8 cellular contexts compared by ENCODE assay signal in the genomic region with DNA sequence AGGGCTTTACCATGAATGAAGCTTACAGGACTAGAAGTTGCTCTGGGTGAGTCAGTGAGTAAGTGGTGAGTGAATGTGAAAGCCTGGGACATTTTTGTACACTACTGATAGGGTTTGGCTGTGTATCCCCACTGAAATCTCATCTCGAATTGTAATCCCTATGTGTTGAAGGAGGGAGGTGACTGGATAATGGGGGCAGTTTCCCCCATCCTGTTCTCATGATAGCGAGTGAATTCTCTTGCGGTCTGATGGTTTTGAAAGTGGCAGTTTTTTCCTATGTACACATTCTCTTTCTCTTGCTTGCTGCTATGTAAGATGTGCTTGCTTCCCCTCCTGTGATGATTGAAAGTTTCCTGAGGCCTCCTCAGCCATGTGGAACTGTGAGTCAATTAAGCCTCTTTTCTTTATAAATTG.
DNase-seq lines count a peak whose midpoint lies in the region; ATAC-seq and TF ChIP-seq lines count a peak whose summit lies in the region.
"Not testable (repeated sequence)": the region's sequence is repeated elsewhere in the genome, so short reads cannot be mapped to it uniquely, and the experiment has no call there.

No MANE protein-coding gene starts in this region.

- POLR2A ChIA-PET in HEK293 (lab: Yijun Ruan, JAX) = not testable (repeated sequence)

- not testable (repeated sequence) for H3K9me3 ChIP-seq in HEK293 (ENCODE audit: control insufficient read depth, insufficient read depth, low read depth, low read length)

- not testable (repeated sequence) for H3K4me3 ChIP-seq in HEK293 (ENCODE audit: low read depth, low read length)

- TF ChIP-seq CTCF in HEK293 (tag by site-specific recombination; IDR thresholded peaks at IDR 0.05) = not testable (repeated sequence)

- not testable (repeated sequence) for H3K36me3 ChIP-seq in HEK293 (ENCODE audit: control insufficient read depth in 2 of 2, insufficient read depth in 1 of 2, low read length in 2 of 2)

- H3K27ac ChIP-seq in HEK293 (ENCODE audit: extremely low read depth, low read depth, low read length) = not testable (repeated sequence)

- DNase-seq in EL (peak; percentile 8), NCI-H226 (peak; percentile 16), glomerular visceral epithelial cell (ENCODE audit: extremely low spot score) (peak; percentile 18)
- DNase-seq in activated naive CD4-positive, alpha-beta T cell treated with Interleukin-2 at 50 U/mL for 16 hours = peak; percentile 12
- peak; percentile 4 to 13 for DNase-seq in stimulated activated CD4-positive, alpha-beta T cell treated with anti-CD3 and anti-CD28 coated beads, Interleukin-2, amount 100 ng/mL, for 48 hours

- H3K4me1 ChIP-seq in HEK293 (ENCODE audit: control insufficient read depth, insufficient read depth, low read length) = not testable (repeated sequence)

- CTCF ChIA-PET in HEK293 (lab: Yijun Ruan, JAX) = interaction anchor here (0.6 kb wide), 1 partner anchor 61 kb away, joined by 4 read pairs; no protein-coding TSS in a partner anchor

- peak; percentile 85 for ATAC-seq in GM19351 (IDR thresholded peaks at IDR 0.05; ENCODE audit: unreplicated experiment)
- peak; percentile 71 for ATAC-seq in HG03135 (IDR thresholded peaks at IDR 0.05; ENCODE audit: unreplicated experiment)

TF ChIP-seq in HEK293, 187 proteins besides CTCF, POLR2A, EP300 and RAD21:
- TF ChIP-seq PRDM1 (tag by site-specific recombination; IDR thresholded peaks at IDR 0.05) = peak; percentile 66
